ENCODE assay signal across 8 cellular contexts in the genomic region with DNA sequence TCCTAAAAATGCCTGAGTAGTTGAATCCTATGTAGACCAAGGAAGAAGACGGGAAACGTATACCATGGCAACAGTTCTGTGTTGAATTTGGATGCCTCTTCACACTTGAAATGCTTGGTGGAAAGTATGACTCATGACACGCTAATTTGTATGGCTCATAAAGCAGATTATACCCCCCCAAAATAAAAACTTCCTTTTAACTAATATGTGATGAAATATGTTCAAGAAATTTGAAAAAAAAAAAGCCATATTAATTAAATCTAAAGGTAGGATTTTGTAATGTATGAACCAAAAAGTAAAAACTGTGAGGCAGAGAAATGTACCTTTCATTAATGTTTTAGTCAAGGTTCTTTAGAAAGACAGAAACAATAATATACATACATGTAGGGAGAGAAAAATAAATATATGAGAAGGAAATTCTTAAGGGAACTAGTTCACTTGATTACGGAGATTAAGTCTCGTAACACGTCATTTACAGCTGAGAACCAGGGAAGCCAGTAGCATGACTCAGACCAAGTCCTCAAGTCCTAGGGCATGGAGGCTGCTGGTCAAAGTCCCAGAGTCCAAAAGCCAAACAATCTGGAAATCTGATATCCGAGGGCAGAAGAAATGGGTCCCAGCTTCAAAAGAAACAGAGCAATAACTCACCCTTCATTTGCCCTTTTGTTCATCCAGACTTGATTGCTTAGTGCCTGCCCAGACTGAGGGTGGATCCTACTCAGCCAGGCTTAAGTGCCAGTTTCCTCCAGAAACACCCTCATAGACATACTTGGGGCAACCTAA.
DNase-seq lines count a peak whose midpoint lies in the region; ATAC-seq, FAIRE-seq and TF ChIP-seq lines count a peak whose summit lies in the region.

No MANE protein-coding gene starts in this region.

- H3K23ac ChIP-seq in mesenchymal stem cell (ENCODE audit: low read length in 2 of 2), result no peak overlapping the region

- peaks cover 13% of the 10 kb centered on the region for H3K4me1 Mint-ChIP-seq in Calu3 (ENCODE audit: low read depth, unreplicated experiment)

- H3K36me3 ChIP-seq in MG63 (no peaks in the 10 kb centered on the region; the same call in 1 of the 2 replicates), bronchial epithelial cell (ENCODE audit: control insufficient read depth, insufficient read depth, low read length) (no peaks in the 10 kb centered on the region), mesenchymal stem cell (ENCODE audit: control insufficient read depth in 1 of 2, insufficient read depth in 2 of 2, low read depth in 1 of 2, low read length in 2 of 2) (no peaks in the 10 kb centered on the region)

- H2AFZ ChIP-seq in mesenchymal stem cell (ENCODE audit: low read depth, low read length), result no peak overlapping the region

- H3K27ac Mint-ChIP-seq in Calu3 (ENCODE audit: unreplicated experiment), result peak overlapping the region; percentile 84

- no peak overlapping the region for H2BK12ac ChIP-seq in mesenchymal stem cell (ENCODE audit: low read length in 2 of 2)

- H3K27me3 ChIP-seq in MG63 (no peaks in the 10 kb centered on the region), bronchial epithelial cell (ENCODE audit: control insufficient read depth, insufficient read depth, low read length) (no peaks in the 10 kb centered on the region), mesenchymal stem cell (ENCODE audit: control insufficient read depth in 1 of 2, insufficient read depth in 1 of 2, low read length in 2 of 2) (no peaks in the 10 kb centered on the region)

- H3K4me1 ChIP-seq in mesenchymal stem cell (ENCODE audit: control insufficient read depth, insufficient read depth, low read depth, low read length), result peaks cover 2% of the 10 kb centered on the region

- H3K9ac ChIP-seq in mesenchymal stem cell (ENCODE audit: low read length), result no peak overlapping the region

- H2AK5ac ChIP-seq in mesenchymal stem cell (ENCODE audit: low read length, severe bottlenecking), result no peak overlapping the region

- no peak overlapping the region for H3K4ac ChIP-seq in mesenchymal stem cell (ENCODE audit: low read depth in 1 of 2, low read length in 2 of 2)

- H3K9me3 ChIP-seq in MG63 (no peaks in the 10 kb centered on the region), mesenchymal stem cell (ENCODE audit: control insufficient read depth, low read length) (no peaks in the 10 kb centered on the region)

- H3K9me3 Mint-ChIP-seq in Calu3 (ENCODE audit: low read depth, unreplicated experiment), result no peaks in the 10 kb centered on the region

- no TSS peak for BruUV-seq in Calu3 (replicated peaks; lab: Mats Ljungman, UMichigan)

- H2BK15ac ChIP-seq in mesenchymal stem cell (ENCODE audit: low read depth, poor library complexity, severe bottlenecking), result no peak overlapping the region

- H4K8ac ChIP-seq in mesenchymal stem cell (ENCODE audit: low read length), result no peak overlapping the region

- H3K18ac ChIP-seq in mesenchymal stem cell (ENCODE audit: low read depth in 1 of 2, low read length in 2 of 2), result no peak overlapping the region

- no peak overlapping the region for H3K4me3 ChIP-seq in MG63
- no peak overlapping the region for H3K4me3 ChIP-seq in bronchial epithelial cell (ENCODE audit: low read depth, low read length)
- H3K4me3 ChIP-seq in mesenchymal stem cell (ENCODE audit: insufficient read depth in 1 of 2, low read depth in 1 of 2, low read length in 2 of 2), result no peak overlapping the region

- no peak overlapping the region for H3K14ac ChIP-seq in mesenchymal stem cell (ENCODE audit: low read length in 2 of 2)

- peak overlapping the region; percentile 9 for H2BK5ac ChIP-seq in mesenchymal stem cell (ENCODE audit: low read depth, low read length, poor library complexity, severe bottlenecking)

- DNase-seq in Calu3, result peak; percentile 56
- peak; percentile 84 for DNase-seq in MG63
- peak; percentile 86 for DNase-seq in bronchial epithelial cell (ENCODE audit: low read depth)
- DNase-seq in mesenchymal stem cell, result peak; percentile 95
- no peak for DNase-seq in T-helper 9 cell
- DNase-seq in sciatic nerve (ENCODE audit: low spot score), result no peak
- DNase-seq in DMS153 (lab: John Stamatoyannopoulos, UW), result no peak

- intact Hi-C loops in Calu3 (cut with micrococcal nuclease; ENCODE audit: unreplicated experiment) (no loop called here), sciatic nerve (cut with DNase I) (no loop called here)

- no peaks in the 10 kb centered on the region for H3K79me1 ChIP-seq in mesenchymal stem cell (replicated peaks; ENCODE audit: low read length, poor library complexity, severe bottlenecking)

- no peak overlapping the region for H2BK120ac ChIP-seq in mesenchymal stem cell (ENCODE audit: low read depth, low read length)

- CTCF ChIA-PET in Calu3 (lab: Charles Lee), result interaction anchor here (0.9 kb wide), 1 partner anchor 22 kb away, joined by 3 read pairs; no protein-coding TSS in a partner anchor

- H3K4me2 ChIP-seq in mesenchymal stem cell (ENCODE audit: low read length, poor library complexity, severe bottlenecking), result no peak overlapping the region

- no peaks in the 10 kb centered on the region for H3K27me3 Mint-ChIP-seq in Calu3 (ENCODE audit: unreplicated experiment)

- no peak for ATAC-seq in HG03439 (IDR thresholded peaks at IDR 0.05; ENCODE audit: unreplicated experiment)
- no peak for ATAC-seq in sciatic nerve

- H4K91ac ChIP-seq in mesenchymal stem cell (ENCODE audit: low read length), result no peak overlapping the region

- H3K36me3 Mint-ChIP-seq in Calu3 (ENCODE audit: insufficient read depth, unreplicated experiment), result peaks cover 8% of the 10 kb centered on the region

- no peak for FAIRE-seq in bronchial epithelial cell (lab: Jason Lieb, UNC)

- peak overlapping the region; percentile 70 for H3K27ac ChIP-seq in mesenchymal stem cell (ENCODE audit: low read length, poor library complexity, severe bottlenecking)

- H3K4me3 Mint-ChIP-seq in Calu3 (ENCODE audit: low read depth, unreplicated experiment), result no peak overlapping the region

- 3% methylated on average over 4 of the region's 7 CpGs for WGBS in mesenchymal stem cell

- TF ChIP-seq CTCF in Calu3 (IDR thresholded peaks at IDR 0.05; ENCODE audit: unreplicated experiment) (no peak), bronchial epithelial cell (IDR thresholded peaks at IDR 0.05; ENCODE audit: insufficient read depth, low read length, severe bottlenecking) (no peak)

Comparison
In these comparisons a context has a peak if more than half of its experiments do, and no peak if none do; other contexts are left out.
1. DNase-seq: peak in Calu3 (single experiment), MG63 (single experiment), bronchial epithelial cell (single experiment) and mesenchymal stem cell (single experiment); none in T-helper 9 cell (single experiment), sciatic nerve (single experiment) and DMS153 (single experiment).